14 cellular contexts compared by ENCODE assay signal in genomic region chr14:49405291-49405690, GRCh38.
DNase-seq lines count a peak whose midpoint lies in the region; ATAC-seq and TF ChIP-seq lines count a peak whose summit lies in the region.
"Had no signal": no experiment of that assay in that cellular context is flagged by ENCODE, and none has a peak within 500 bp of the region (broad histone marks: within the 10 kb centered on the region; RNA-seq: fewer than 3 reads in every experiment).

No MANE protein-coding gene starts in this region.

- H3K27me3 ChIP-seq in SK-N-SH (ENCODE audit: insufficient read depth): no peaks in the 10 kb centered on the region
- H3K27me3 ChIP-seq: left lung had no signal

- no peaks in the 10 kb centered on the region for H3K36me3 ChIP-seq in SK-N-SH (replicated peaks in 1 of 2; ENCODE audit: control insufficient read depth in 1 of 2, insufficient read depth in 2 of 2, low read length in 1 of 2)
- H3K36me3 ChIP-seq: left lung had no signal

- no peaks in the 10 kb centered on the region for H3K79me2 ChIP-seq in SK-N-SH (ENCODE audit: insufficient read depth)

- H4K20me1 ChIP-seq in SK-N-SH (ENCODE audit: insufficient read depth): no peaks in the 10 kb centered on the region

- no peak overlapping the region for H3K27ac ChIP-seq in SK-N-SH (ENCODE audit: low read depth in 2 of 2, low read length in 1 of 2)
- H3K27ac ChIP-seq: 22Rv1, left lung had no signal

- no peak for DNase-seq in SK-N-SH
- peak; percentile 41 for DNase-seq in amniotic epithelial cell (ENCODE audit: low read depth)
- DNase-seq in fibroblast of the conjunctiva (ENCODE audit: low read depth): peak; percentile 8
- peak; percentile 87 for DNase-seq in smooth muscle cell of the brain vasculature (ENCODE audit: low read depth, low spot score)
- no peak for DNase-seq in AML-193 (lab: John Stamatoyannopoulos, UW)
- DNase-seq: activated naive CD8-positive, alpha-beta T cell treated with anti-CD3 and anti-CD28 coated beads, Interleukin-2, amount 10 ng/mL, durations not matched to agents 7 days and 5 days; GDM1; hypothalamus; left lung; naive thymus-derived CD4-positive, alpha-beta T cell had no signal

- CTCF ChIA-PET in SK-N-SH (lab: Yijun Ruan, JAX): no interaction called here

- 32% methylated on average over 3 of the region's 3 CpGs for WGBS in SK-N-SH (ENCODE audit: low lambda C conversion rate)

- peaks cover 6% of the 10 kb centered on the region for H3F3A ChIP-seq in SK-N-SH (replicated peaks; ENCODE audit: insufficient read depth)

- H3K9me2 ChIP-seq in SK-N-SH: no peaks in the 10 kb centered on the region; the same call in 1 of the 2 replicates

- H3K9ac ChIP-seq in SK-N-SH: no peak overlapping the region

- TF ChIP-seq CTCF in SK-N-SH (IDR thresholded peaks at IDR 0.05): no peak

- TF ChIP-seq EP300 in SK-N-SH (IDR thresholded peaks at IDR 0.05; ENCODE audit: borderline replicate concordance in 1 of 2, low read depth in 1 of 2, low read length in 1 of 2): no peak

- no peaks in the 10 kb centered on the region; a peak in 2 of 4 replicates for H3K4me1 ChIP-seq in SK-N-SH (ENCODE audit: control insufficient read depth in 1 of 2, insufficient read depth in 2 of 2, low read depth in 1 of 2, low read length in 1 of 2)
- H3K4me1 ChIP-seq: left lung had no signal

- TF ChIP-seq RAD21 in SK-N-SH (IDR thresholded peaks at IDR 0.05; ENCODE audit: low read length): no peak

- H2AFZ ChIP-seq in SK-N-SH (ENCODE audit: low read depth): no peak overlapping the region

- H3K4me2 ChIP-seq in SK-N-SH: peak overlapping the region; percentile 7; the same call in 1 of the 2 replicates

- POLR2A ChIA-PET in SK-N-SH (lab: Yijun Ruan, JAX): no interaction called here

- ATAC-seq in SK-N-SH treated with all-trans-retinoic acid at 6 μM for 48 hours (no peak), HG03342 (IDR thresholded peaks at IDR 0.05; ENCODE audit: unreplicated experiment) (no peak), GM21619 (IDR thresholded peaks at IDR 0.05; ENCODE audit: unreplicated experiment) (no peak)
- ATAC-seq: left lung; naive thymus-derived CD4-positive, alpha-beta T cell had no signal

- H3K4me3 ChIP-seq in SK-N-SH (ENCODE audit: low read depth in 2 of 2, low read length in 1 of 2): no peak overlapping the region
- H3K4me3 ChIP-seq: left lung had no signal

- no peaks in the 10 kb centered on the region for H3K9me3 ChIP-seq in SK-N-SH
- H3K9me3 ChIP-seq: left lung had no signal

TF ChIP-seq in SK-N-SH, 30 proteins besides CTCF, POLR2A, EP300 and RAD21 (continues in another document):
- no peak for TF ChIP-seq FOSL2 (IDR thresholded peaks at IDR 0.05; ENCODE audit: borderline replicate concordance, low read depth)
- no peak for TF ChIP-seq GATA2 (CRISPR knock-in tag; IDR thresholded peaks at IDR 0.05)
- no peak for TF ChIP-seq MAX (IDR thresholded peaks at IDR 0.05; ENCODE audit: low read depth)
- TF ChIP-seq USF2 (IDR thresholded peaks at IDR 0.05; ENCODE audit: borderline replicate concordance, low read depth, low read length): no peak
- no peak for TF ChIP-seq RCOR1 (IDR thresholded peaks at IDR 0.05; ENCODE audit: low read length)
- TF ChIP-seq CHD2 (IDR thresholded peaks at IDR 0.05; ENCODE audit: low read length, partially characterized antibody): no peak
- no peak for TF ChIP-seq RFX5 (IDR thresholded peaks at IDR 0.05; ENCODE audit: low read length)
- TF ChIP-seq YY1 (IDR thresholded peaks at IDR 0.05; ENCODE audit: low read depth): no peak
- no peak for TF ChIP-seq TEAD4 (IDR thresholded peaks at IDR 0.05; ENCODE audit: borderline replicate concordance, insufficient read depth)
- no peak for TF ChIP-seq NRF1 (IDR thresholded peaks at IDR 0.05; ENCODE audit: low read depth, low read length)
- no peak for TF ChIP-seq REST (IDR thresholded peaks at IDR 0.05; ENCODE audit: low read depth, low read length)

TF ChIP-seq in SK-N-SH treated with all-trans-retinoic acid at 6 μM for 48 hours, 23 proteins besides CTCF, POLR2A, EP300 and RAD21:
- no peak for TF ChIP-seq POU6F1 (CRISPR knock-in tag; IDR thresholded peaks at IDR 0.05; ENCODE audit: borderline replicate concordance, low read depth)
- TF ChIP-seq ZC3H10 (CRISPR knock-in tag; IDR thresholded peaks at IDR 0.05): no peak
- TF ChIP-seq TCF4 (CRISPR knock-in tag; IDR thresholded peaks at IDR 0.05; ENCODE audit: borderline replicate concordance): no peak
- no peak for TF ChIP-seq PPARA (CRISPR knock-in tag; IDR thresholded peaks at IDR 0.05; ENCODE audit: borderline replicate concordance)
- TF ChIP-seq ZFP30 (CRISPR knock-in tag; IDR thresholded peaks at IDR 0.05): no peak
- TF ChIP-seq CREB5 (CRISPR knock-in tag; IDR thresholded peaks at IDR 0.05; ENCODE audit: low read depth): no peak
- no peak for TF ChIP-seq OSR1 (CRISPR knock-in tag; IDR thresholded peaks at IDR 0.05)

Comparison
In these comparisons a context has a peak if more than half of its experiments do, and no peak if none do; other contexts are left out.
1. DNase-seq: peak in amniotic epithelial cell (single experiment), fibroblast of the conjunctiva (single experiment) and smooth muscle cell of the brain vasculature (single experiment); none in SK-N-SH (single experiment) and AML-193 (0 of 2).